ENCODE assay signal across 23 cellular contexts in genomic region chr1:93601686-93602085, GRCh38.
A peak's percentile ranks its signal among the peaks of the same experiment; 100 is the strongest.
DNase-seq lines count a peak whose midpoint lies in the region; ATAC-seq and TF ChIP-seq lines count a peak whose summit lies in the region.
"Had no signal": no experiment of that assay in that cellular context is flagged by ENCODE, and none has a peak within 500 bp of the region (broad histone marks: within the 10 kb centered on the region; RNA-seq: fewer than 3 reads in every experiment).

No MANE protein-coding gene starts in this region.

- TF ChIP-seq POLR2A in stomach (IDR thresholded peaks at IDR 0.05): no peak

- peaks cover 19% of the 10 kb centered on the region for H3K27me3 Mint-ChIP-seq in activated T-cell treated with anti-CD3 and anti-CD28 coated beads, Interleukin-2, amount 50 U/mL, for 24 hours
- peaks cover 36% of the 10 kb centered on the region for H3K27me3 Mint-ChIP-seq in activated T-cell treated with anti-CD3 and anti-CD28 coated beads, Interleukin-2, amount 50 U/mL, for 72 hours (ENCODE audit: low read depth)
- H3K27me3 Mint-ChIP-seq: CD4-positive, alpha-beta T cell had no signal

- H3K4me3 ChIP-seq in RWPE2 (ENCODE audit: severe bottlenecking) (no peak overlapping the region), stomach (no peak overlapping the region)
- H3K4me3 ChIP-seq: BLaER1, SJCRH30 had no signal

- H3K27me3 ChIP-seq in RWPE2 (ENCODE audit: insufficient read depth, poor library complexity, severe bottlenecking): no peaks in the 10 kb centered on the region
- no peaks in the 10 kb centered on the region for H3K27me3 ChIP-seq in stomach
- H3K27me3 ChIP-seq: BLaER1, SJCRH30 had no signal

- H3K4me1 ChIP-seq in RWPE2 (ENCODE audit: insufficient read depth, poor library complexity, severe bottlenecking) (peaks cover 68% of the 10 kb centered on the region), stomach (peaks cover 26 to 87% (median 56%) of the 10 kb centered on the region in 4 donors)
- H3K4me1 ChIP-seq: BLaER1, SJCRH30 had no signal

- peak; percentile 2 for DNase-seq in activated T-cell treated with anti-CD3 and anti-CD28 coated beads, Interleukin-2, amount 50 U/mL, for 24 hours
- no peak for DNase-seq in activated T-cell treated with anti-CD3 and anti-CD28 coated beads, Interleukin-2, amount 50 U/mL, for 72 hours
- no peak for DNase-seq in RWPE2 (ENCODE audit: low spot score)
- DNase-seq in mesenteric fat pad (ENCODE audit: low spot score): peak; percentile 24
- DNase-seq in stomach: no peak
- no peak for DNase-seq in superior temporal gyrus (ENCODE audit: extremely low spot score)
- DNase-seq in dedifferentiated amniotic fluid mesenchymal stem cell (ENCODE audit: extremely low spot score): no peak
- no peak for DNase-seq in NCI-H524 treated with DMSO at 0.1 percent for 48 hours (lab: John Stamatoyannopoulos, UW)
- DNase-seq: ACHN; CD4-positive, alpha-beta T cell; GDM1; GOT3; HCEC 1CT; Karpas-422; NCI-H1048; NCI-H1436; NCI-H1930; NCI-H2227 treated with DMSO at 0.1 percent for 48 hours; NCI-H82; SJCRH30 had no signal

- H3K9me3 ChIP-seq in RWPE2 (ENCODE audit: severe bottlenecking) (no peaks in the 10 kb centered on the region), stomach (no peaks in the 10 kb centered on the region)
- H3K9me3 ChIP-seq: SJCRH30 had no signal

- peak overlapping the region; percentile 76 for H3K27ac ChIP-seq in RWPE2 (ENCODE audit: poor library complexity, severe bottlenecking)
- peak overlapping the region; percentile 22 to 63 (median 52) for H3K27ac ChIP-seq in stomach
- H3K27ac ChIP-seq: 22Rv1, BLaER1, SJCRH30 had no signal

- TF ChIP-seq CTCF in RWPE2 (IDR thresholded peaks at IDR 0.05; ENCODE audit: poor library complexity, severe bottlenecking): no peak
- no peak for TF ChIP-seq CTCF in stomach (IDR thresholded peaks at IDR 0.05)

- 21 to 58% (median 44%) methylated on average over 1 of the region's 1 CpG for WGBS in stomach, 5 donors

- H3K4me1 Mint-ChIP-seq in activated T-cell treated with anti-CD3 and anti-CD28 coated beads, Interleukin-2, amount 50 U/mL, for 24 hours (ENCODE audit: low read depth): peaks cover 15% of the 10 kb centered on the region
- H3K4me1 Mint-ChIP-seq in activated T-cell treated with anti-CD3 and anti-CD28 coated beads, Interleukin-2, amount 50 U/mL, for 72 hours (ENCODE audit: low read depth): peaks cover 15% of the 10 kb centered on the region

- ATAC-seq in activated T-cell treated with anti-CD3 and anti-CD28 coated beads, Interleukin-2, amount 50 U/mL, for 72 hours (replicated peaks in 1 of 2): no peak
- ATAC-seq in RWPE2 (ENCODE audit: low read depth): no peak
- ATAC-seq: Panc1 had no signal

- intact Hi-C loops in stomach (cut with DNase I; ENCODE audit: low total_unique reads): no loop called here

- no peak overlapping the region for H3K27ac Mint-ChIP-seq in activated T-cell treated with anti-CD3 and anti-CD28 coated beads, Interleukin-2, amount 50 U/mL, for 24 hours
- no peak overlapping the region for H3K27ac Mint-ChIP-seq in activated T-cell treated with anti-CD3 and anti-CD28 coated beads, Interleukin-2, amount 50 U/mL, for 72 hours
- H3K27ac Mint-ChIP-seq: CD4-positive, alpha-beta T cell had no signal

- no peak overlapping the region for H3K4me3 Mint-ChIP-seq in activated T-cell treated with anti-CD3 and anti-CD28 coated beads, Interleukin-2, amount 50 U/mL, for 24 hours
- H3K4me3 Mint-ChIP-seq in activated T-cell treated with anti-CD3 and anti-CD28 coated beads, Interleukin-2, amount 50 U/mL, for 72 hours: no peak overlapping the region
- H3K4me3 Mint-ChIP-seq: CD4-positive, alpha-beta T cell had no signal

- H3K36me3 Mint-ChIP-seq in activated T-cell treated with anti-CD3 and anti-CD28 coated beads, Interleukin-2, amount 50 U/mL, for 24 hours (ENCODE audit: low read depth): no peaks in the 10 kb centered on the region
- H3K36me3 Mint-ChIP-seq in activated T-cell treated with anti-CD3 and anti-CD28 coated beads, Interleukin-2, amount 50 U/mL, for 72 hours (ENCODE audit: insufficient read depth in 2 of 2): no peaks in the 10 kb centered on the region

- H3K36me3 ChIP-seq in RWPE2 (ENCODE audit: low read depth) (peaks cover 50% of the 10 kb centered on the region), stomach (no peaks in the 10 kb centered on the region)
- H3K36me3 ChIP-seq: SJCRH30 had no signal

- no peak for TF ChIP-seq EP300 in stomach (IDR thresholded peaks at IDR 0.05)

- H3K9me3 Mint-ChIP-seq in activated T-cell treated with anti-CD3 and anti-CD28 coated beads, Interleukin-2, amount 50 U/mL, for 24 hours: no peaks in the 10 kb centered on the region
- no peaks in the 10 kb centered on the region for H3K9me3 Mint-ChIP-seq in activated T-cell treated with anti-CD3 and anti-CD28 coated beads, Interleukin-2, amount 50 U/mL, for 72 hours
- H3K9me3 Mint-ChIP-seq: CD4-positive, alpha-beta T cell had no signal

Comparison
In these comparisons a context has a peak if more than half of its experiments do, and no peak if none do; other contexts are left out.
1. DNase-seq: peak in activated T-cell treated with anti-CD3 and anti-CD28 coated beads, Interleukin-2, amount 50 U/mL, for 24 hours (single experiment) and mesenteric fat pad (single experiment); none in activated T-cell treated with anti-CD3 and anti-CD28 coated beads, Interleukin-2, amount 50 U/mL, for 72 hours (0 of 2), RWPE2 (single experiment), stomach (single experiment), superior temporal gyrus (single experiment), dedifferentiated amniotic fluid mesenchymal stem cell (single experiment) and NCI-H524 treated with DMSO at 0.1 percent for 48 hours (single experiment).